In genomic region chr2:127437056-127437455, GRCh38 we compare ENCODE assay signal across 1 cellular context.
A peak's percentile ranks its signal among the peaks of the same experiment; 100 is the strongest.
TF ChIP-seq lines count a peak whose summit lies in the region.

No MANE protein-coding gene starts in this region.

TF ChIP-seq in HepG2, 621 proteins besides CTCF, POLR2A, EP300 and RAD21 (continues in another document):
- TF ChIP-seq MIXL1 (CRISPR knock-in tag; IDR thresholded peaks at IDR 0.05) (no peak), MZF1 (CRISPR knock-in tag; IDR thresholded peaks at IDR 0.05; ENCODE audit: borderline replicate concordance) (0 out of 2 replicates have a peak, but pooled peaks have one; percentile 47), NKX3-1 (CRISPR knock-in tag; IDR thresholded peaks at IDR 0.05) (no peak), POLR2AphosphoS5 (IDR thresholded peaks at IDR 0.05; ENCODE audit: low read depth, low read length) (no peak), ZNF30 (CRISPR knock-in tag; IDR thresholded peaks at IDR 0.05) (0 out of 2 replicates have a peak, but pooled peaks have one; percentile 15), ZNF639 (CRISPR knock-in tag; conservative IDR thresholded peaks at IDR 0.05) (no peak), ZNF17 (CRISPR knock-in tag; IDR thresholded peaks at IDR 0.05) (no peak), KDM3A (CRISPR knock-in tag; IDR thresholded peaks at IDR 0.05; ENCODE audit: low read depth) (no peak), SNAPC2 (CRISPR knock-in tag; IDR thresholded peaks at IDR 0.05) (no peak), CHD4 (IDR thresholded peaks at IDR 0.05; ENCODE audit: borderline replicate concordance, low read length) (no peak), ZNF576 (CRISPR knock-in tag; IDR thresholded peaks at IDR 0.05) (no peak; the same call in 1 of the 2 replicates), ZFP36 (IDR thresholded peaks at IDR 0.05; ENCODE audit: borderline replicate concordance, low read depth, low read length, partially characterized antibody) (no peak), PHF8 (CRISPR knock-in tag; IDR thresholded peaks at IDR 0.05) (0 out of 2 replicates have a peak, but pooled peaks have one; percentile 5), HMG20A (CRISPR knock-in tag; IDR thresholded peaks at IDR 0.05; ENCODE audit: borderline replicate concordance) (no peak), ZNF670 (CRISPR knock-in tag; IDR thresholded peaks at IDR 0.05; ENCODE audit: borderline replicate concordance) (no peak), KDM1A (CRISPR knock-in tag; IDR thresholded peaks at IDR 0.05) (no peak), FOXM1 (CRISPR knock-in tag; IDR thresholded peaks at IDR 0.05) (no peak), SALL1 (CRISPR knock-in tag; IDR thresholded peaks at IDR 0.05) (no peak), U2AF2 (IDR thresholded peaks at IDR 0.05; ENCODE audit: low read depth, low read length) (no peak), HIVEP1 (CRISPR knock-in tag; IDR thresholded peaks at IDR 0.05) (0 out of 2 replicates have a peak, but pooled peaks have one; percentile 18), TGIF2 (CRISPR knock-in tag; IDR thresholded peaks at IDR 0.05) (no peak), POLR2G (IDR thresholded peaks at IDR 0.05; ENCODE audit: low read depth, low read length) (no peak), ZNF709 (CRISPR knock-in tag; IDR thresholded peaks at IDR 0.05) (no peak), FOSL1 (CRISPR knock-in tag; IDR thresholded peaks at IDR 0.05; ENCODE audit: borderline replicate concordance) (no peak), STAG1 (CRISPR knock-in tag; IDR thresholded peaks at IDR 0.05) (no peak), ZNF430 (CRISPR knock-in tag; IDR thresholded peaks at IDR 0.05) (no peak), ZNF207 (IDR thresholded peaks at IDR 0.05; ENCODE audit: borderline replicate concordance) (no peak), ZNF83 (CRISPR knock-in tag; IDR thresholded peaks at IDR 0.05; ENCODE audit: borderline replicate concordance) (no peak), NAIF1 (CRISPR knock-in tag; IDR thresholded peaks at IDR 0.05; ENCODE audit: borderline replicate concordance) (no peak), ZFAT (CRISPR knock-in tag; conservative IDR thresholded peaks at IDR 0.05) (no peak), JUN (CRISPR knock-in tag; IDR thresholded peaks at IDR 0.05) (0 out of 2 replicates have a peak, but pooled peaks have one; percentile 23), SRSF1 (optimal IDR thresholded peaks at IDR 0.05; ENCODE audit: low read depth, low read length) (no peak), HNRNPL (IDR thresholded peaks at IDR 0.05; ENCODE audit: low read depth, low read length) (no peak), ELF4 (CRISPR knock-in tag; IDR thresholded peaks at IDR 0.05; ENCODE audit: borderline replicate concordance) (no peak), ZNF547 (CRISPR knock-in tag; IDR thresholded peaks at IDR 0.05) (no peak), DMAP1 (CRISPR knock-in tag; IDR thresholded peaks at IDR 0.05) (no peak), ARNT2 (CRISPR knock-in tag; IDR thresholded peaks at IDR 0.05; ENCODE audit: low read depth) (no peak), MXD1 (CRISPR knock-in tag; IDR thresholded peaks at IDR 0.05) (peak; percentile 47; the same call in 1 of the 2 replicates), NR0B2 (CRISPR knock-in tag; IDR thresholded peaks at IDR 0.05) (0 out of 2 replicates have a peak, but pooled peaks have one; percentile 12), RNF2 (conservative IDR thresholded peaks at IDR 0.05; ENCODE audit: low read depth) (no peak)
- TF ChIP-seq, protein P1, sequence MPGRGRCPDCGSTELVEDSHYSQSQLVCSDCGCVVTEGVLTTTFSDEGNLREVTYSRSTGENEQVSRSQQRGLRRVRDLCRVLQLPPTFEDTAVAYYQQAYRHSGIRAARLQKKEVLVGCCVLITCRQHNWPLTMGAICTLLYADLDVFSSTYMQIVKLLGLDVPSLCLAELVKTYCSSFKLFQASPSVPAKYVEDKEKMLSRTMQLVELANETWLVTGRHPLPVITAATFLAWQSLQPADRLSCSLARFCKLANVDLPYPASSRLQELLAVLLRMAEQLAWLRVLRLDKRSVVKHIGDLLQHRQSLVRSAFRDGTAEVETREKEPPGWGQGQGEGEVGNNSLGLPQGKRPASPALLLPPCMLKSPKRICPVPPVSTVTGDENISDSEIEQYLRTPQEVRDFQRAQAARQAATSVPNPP (CRISPR knock-in tag; IDR thresholded peaks at IDR 0.05) = no peak
- TF ChIP-seq, protein P2, sequence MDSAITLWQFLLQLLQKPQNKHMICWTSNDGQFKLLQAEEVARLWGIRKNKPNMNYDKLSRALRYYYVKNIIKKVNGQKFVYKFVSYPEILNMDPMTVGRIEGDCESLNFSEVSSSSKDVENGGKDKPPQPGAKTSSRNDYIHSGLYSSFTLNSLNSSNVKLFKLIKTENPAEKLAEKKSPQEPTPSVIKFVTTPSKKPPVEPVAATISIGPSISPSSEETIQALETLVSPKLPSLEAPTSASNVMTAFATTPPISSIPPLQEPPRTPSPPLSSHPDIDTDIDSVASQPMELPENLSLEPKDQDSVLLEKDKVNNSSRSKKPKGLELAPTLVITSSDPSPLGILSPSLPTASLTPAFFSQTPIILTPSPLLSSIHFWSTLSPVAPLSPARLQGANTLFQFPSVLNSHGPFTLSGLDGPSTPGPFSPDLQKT (CRISPR knock-in tag; IDR thresholded peaks at IDR 0.05; ENCODE audit: borderline replicate concordance) = no peak
- TF ChIP-seq, protein P3, sequence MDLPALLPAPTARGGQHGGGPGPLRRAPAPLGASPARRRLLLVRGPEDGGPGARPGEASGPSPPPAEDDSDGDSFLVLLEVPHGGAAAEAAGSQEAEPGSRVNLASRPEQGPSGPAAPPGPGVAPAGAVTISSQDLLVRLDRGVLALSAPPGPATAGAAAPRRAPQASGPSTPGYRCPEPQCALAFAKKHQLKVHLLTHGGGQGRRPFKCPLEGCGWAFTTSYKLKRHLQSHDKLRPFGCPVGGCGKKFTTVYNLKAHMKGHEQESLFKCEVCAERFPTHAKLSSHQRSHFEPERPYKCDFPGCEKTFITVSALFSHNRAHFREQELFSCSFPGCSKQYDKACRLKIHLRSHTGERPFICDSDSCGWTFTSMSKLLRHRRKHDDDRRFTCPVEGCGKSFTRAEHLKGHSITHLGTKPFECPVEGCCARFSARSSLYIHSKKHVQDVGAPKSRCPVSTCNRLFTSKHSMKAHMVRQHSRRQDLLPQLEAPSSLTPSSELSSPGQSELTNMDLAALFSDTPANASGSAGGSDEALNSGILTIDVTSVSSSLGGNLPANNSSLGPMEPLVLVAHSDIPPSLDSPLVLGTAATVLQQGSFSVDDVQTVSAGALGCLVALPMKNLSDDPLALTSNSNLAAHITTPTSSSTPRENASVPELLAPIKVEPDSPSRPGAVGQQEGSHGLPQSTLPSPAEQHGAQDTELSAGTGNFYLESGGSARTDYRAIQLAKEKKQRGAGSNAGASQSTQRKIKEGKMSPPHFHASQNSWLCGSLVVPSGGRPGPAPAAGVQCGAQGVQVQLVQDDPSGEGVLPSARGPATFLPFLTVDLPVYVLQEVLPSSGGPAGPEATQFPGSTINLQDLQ (CRISPR knock-in tag; IDR thresholded peaks at IDR 0.05) = no peak
- TF ChIP-seq, protein P4, sequence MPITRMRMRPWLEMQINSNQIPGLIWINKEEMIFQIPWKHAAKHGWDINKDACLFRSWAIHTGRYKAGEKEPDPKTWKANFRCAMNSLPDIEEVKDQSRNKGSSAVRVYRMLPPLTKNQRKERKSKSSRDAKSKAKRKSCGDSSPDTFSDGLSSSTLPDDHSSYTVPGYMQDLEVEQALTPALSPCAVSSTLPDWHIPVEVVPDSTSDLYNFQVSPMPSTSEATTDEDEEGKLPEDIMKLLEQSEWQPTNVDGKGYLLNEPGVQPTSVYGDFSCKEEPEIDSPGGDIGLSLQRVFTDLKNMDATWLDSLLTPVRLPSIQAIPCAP (CRISPR knock-in tag; IDR thresholded peaks at IDR 0.05; ENCODE audit: low read depth) = no peak
- TF ChIP-seq, protein P5, sequence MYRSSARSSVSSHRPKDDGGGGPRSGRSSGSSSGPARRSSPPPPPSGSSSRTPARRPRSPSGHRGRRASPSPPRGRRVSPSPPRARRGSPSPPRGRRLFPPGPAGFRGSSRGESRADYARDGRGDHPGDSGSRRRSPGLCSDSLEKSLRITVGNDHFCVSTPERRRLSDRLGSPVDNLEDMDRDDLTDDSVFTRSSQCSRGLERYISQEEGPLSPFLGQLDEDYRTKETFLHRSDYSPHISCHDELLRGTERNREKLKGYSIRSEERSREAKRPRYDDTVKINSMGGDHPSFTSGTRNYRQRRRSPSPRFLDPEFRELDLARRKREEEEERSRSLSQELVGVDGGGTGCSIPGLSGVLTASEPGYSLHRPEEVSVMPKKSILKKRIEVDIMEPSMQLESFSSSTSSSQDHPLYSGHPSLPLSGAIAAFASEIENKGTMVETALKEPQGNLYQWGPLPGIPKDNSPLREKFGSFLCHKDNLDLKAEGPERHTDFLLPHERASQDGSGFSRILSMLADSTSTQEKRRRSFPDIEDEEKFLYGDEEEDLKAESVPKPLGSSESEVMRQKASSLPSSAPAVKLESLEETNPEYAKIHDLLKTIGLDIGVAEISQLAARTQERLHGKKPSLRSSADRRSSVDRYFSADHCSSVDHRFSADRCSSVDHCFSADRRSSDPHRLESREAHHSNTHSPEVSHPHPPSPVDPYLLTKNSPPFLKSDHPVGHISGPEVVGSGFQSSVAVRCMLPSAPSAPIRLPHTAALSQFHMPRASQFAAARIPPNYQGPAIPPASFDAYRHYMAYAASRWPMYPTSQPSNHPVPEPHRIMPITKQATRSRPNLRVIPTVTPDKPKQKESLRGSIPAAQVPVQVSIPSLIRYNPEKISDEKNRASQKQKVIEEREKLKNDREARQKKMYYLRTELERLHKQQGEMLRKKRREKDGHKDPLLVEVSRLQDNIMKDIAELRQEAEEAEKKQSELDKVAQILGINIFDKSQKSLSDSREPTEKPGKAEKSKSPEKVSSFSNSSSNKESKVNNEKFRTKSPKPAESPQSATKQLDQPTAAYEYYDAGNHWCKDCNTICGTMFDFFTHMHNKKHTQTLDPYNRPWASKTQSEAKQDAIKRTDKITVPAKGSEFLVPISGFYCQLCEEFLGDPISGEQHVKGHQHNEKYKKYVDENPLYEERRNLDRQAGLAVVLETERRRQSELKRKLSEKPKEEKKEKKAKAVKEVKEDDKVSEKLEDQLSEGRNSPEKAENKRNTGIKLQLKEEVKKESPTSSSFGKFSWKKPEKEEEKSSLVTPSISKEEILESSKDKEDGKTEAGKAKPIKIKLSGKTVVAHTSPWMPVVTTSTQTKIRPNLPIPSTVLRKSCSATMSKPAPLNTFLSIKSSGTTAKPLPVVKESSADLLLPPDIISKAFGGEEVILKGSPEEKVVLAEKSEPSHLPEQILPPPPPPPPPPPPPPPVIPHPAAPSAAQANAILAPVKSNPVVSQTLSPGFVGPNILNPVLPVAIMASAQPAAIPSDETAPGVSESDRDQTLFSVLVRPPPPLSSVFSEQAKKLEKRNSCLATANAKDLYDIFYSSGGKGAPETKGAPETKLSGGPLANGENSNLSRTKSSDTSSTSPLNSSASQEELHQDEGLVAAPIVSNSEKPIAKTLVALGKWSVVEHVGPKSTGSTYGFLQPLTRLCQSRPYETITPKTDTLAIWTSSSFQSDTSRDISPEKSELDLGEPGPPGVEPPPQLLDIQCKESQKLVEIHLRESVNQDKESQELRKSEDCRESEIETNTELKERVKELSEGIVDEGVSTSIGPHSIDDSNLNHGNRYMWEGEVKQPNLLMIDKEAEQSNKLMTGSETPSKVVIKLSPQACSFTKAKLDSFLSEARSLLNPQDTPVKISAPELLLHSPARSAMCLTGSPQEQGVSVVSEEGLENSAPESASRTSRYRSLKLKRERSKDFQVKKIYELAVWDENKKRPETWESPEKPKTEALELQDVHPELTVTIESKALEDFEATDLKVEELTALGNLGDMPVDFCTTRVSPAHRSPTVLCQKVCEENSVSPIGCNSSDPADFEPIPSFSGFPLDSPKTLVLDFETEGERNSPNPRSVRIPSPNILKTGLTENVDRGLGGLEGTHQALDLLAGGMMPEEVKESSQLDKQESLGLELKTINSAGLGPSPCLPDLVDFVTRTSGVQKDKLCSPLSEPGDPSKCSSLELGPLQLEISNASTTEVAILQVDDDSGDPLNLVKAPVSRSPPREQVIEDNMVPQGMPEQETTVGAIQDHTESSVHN (CRISPR knock-in tag; IDR thresholded peaks at IDR 0.05) = no peak
- TF ChIP-seq, protein P6, sequence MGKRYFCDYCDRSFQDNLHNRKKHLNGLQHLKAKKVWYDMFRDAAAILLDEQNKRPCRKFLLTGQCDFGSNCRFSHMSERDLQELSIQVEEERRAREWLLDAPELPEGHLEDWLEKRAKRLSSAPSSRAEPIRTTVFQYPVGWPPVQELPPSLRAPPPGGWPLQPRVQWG (CRISPR knock-in tag; IDR thresholded peaks at IDR 0.05; ENCODE audit: borderline replicate concordance, low read depth) = no peak
- TF ChIP-seq, protein P7, sequence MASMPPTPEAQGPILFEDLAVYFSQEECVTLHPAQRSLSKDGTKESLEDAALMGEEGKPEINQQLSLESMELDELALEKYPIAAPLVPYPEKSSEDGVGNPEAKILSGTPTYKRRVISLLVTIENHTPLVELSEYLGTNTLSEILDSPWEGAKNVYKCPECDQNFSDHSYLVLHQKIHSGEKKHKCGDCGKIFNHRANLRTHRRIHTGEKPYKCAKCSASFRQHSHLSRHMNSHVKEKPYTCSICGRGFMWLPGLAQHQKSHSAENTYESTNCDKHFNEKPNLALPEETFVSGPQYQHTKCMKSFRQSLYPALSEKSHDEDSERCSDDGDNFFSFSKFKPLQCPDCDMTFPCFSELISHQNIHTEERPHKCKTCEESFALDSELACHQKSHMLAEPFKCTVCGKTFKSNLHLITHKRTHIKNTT (CRISPR knock-in tag; IDR thresholded peaks at IDR 0.05) = no peak
